In the genomic region with DNA sequence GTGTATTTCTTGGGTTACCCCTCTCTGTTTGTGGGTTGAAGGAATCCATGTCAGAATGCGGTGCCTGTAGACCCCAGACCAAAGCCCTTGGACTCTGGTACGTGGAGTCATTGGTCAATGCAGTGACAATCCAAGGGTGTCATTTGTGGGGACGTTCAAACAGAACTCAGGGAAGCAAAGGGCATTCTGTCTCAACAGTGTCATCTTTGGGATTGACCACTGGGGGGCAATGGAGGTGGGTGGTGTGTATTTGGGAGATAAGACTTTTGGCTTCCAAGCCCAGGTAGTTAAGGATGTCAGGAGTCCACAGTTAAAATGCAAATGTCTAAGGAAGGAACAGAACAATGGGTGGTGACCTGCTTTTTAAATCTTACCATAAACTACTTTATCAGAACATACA, we compare ENCODE assay signal across 9 cellular contexts. TPM values are rescaled to one million over a fixed set of nuclear protein-coding genes. Genes with fewer than 3 reads are reported as not detected.
A peak's percentile ranks its signal among the peaks of the same experiment; 100 is the strongest.
DNase-seq lines count a peak whose midpoint lies in the region; ATAC-seq, FAIRE-seq and TF ChIP-seq lines count a peak whose summit lies in the region.
"Had no signal": no experiment of that assay in that cellular context is flagged by ENCODE, and none has a peak within 500 bp of the region (broad histone marks: within the 10 kb centered on the region; RNA-seq: fewer than 3 reads in every experiment).

No MANE protein-coding gene starts in this region.

- no peak overlapping the region for H2AFZ ChIP-seq in K562 (ENCODE audit: low read depth, low read length)

- no TSS peak for BruUV-seq in K562 (replicated peaks; lab: Mats Ljungman, UMichigan)

- H3K9me3 ChIP-seq in K562 (replicated peaks; ENCODE audit: control insufficient read depth, insufficient read depth, low read depth, low read length): no peaks in the 10 kb centered on the region
- H3K9me3 ChIP-seq in gastrocnemius medialis: no peaks in the 10 kb centered on the region
- H3K9me3 ChIP-seq in esophagus squamous epithelium: no peaks in the 10 kb centered on the region

- no peak overlapping the region for H3K27ac Mint-ChIP-seq in nephron progenitor cell

- H3K4me2 ChIP-seq in K562 (ENCODE audit: insufficient read depth, low read length): no peak overlapping the region

- no peaks in the 10 kb centered on the region for H3K9me1 ChIP-seq in K562 (ENCODE audit: control insufficient read depth, insufficient read depth, low read length)

- intact Hi-C loops in K562 (cut with micrococcal nuclease) (loop anchor here (5.0 kb wide), 3 partner anchors 266 to 536 kb away; a partner anchor contains a TSS), gastrocnemius medialis (cut with DNase I; ENCODE audit: low total_unique reads) (no loop called here), esophagus squamous epithelium (cut with DNase I) (no loop called here)

- peak; percentile 57 for TF ChIP-seq CTCF in GM12872 (IDR thresholded peaks at IDR 0.05; ENCODE audit: insufficient read depth, low read depth, low read length)
- TF ChIP-seq CTCF in K562 (IDR thresholded peaks at IDR 0.05 in 2 of 3, conservative IDR thresholded peaks at IDR 0.05 in 1 of 3; ENCODE audit: insufficient read depth in 2 of 3, low read depth in 1 of 3, low read length in 3 of 3): peak; percentile 32 to 50 (median 40); a peak in 5 of 6 replicates
- TF ChIP-seq CTCF in nephron progenitor cell (IDR thresholded peaks at IDR 0.05): peak; percentile 32
- no peak for TF ChIP-seq CTCF in gastrocnemius medialis (IDR thresholded peaks at IDR 0.05 in 4 of 5, conservative IDR thresholded peaks at IDR 0.05 in 1 of 5)
- TF ChIP-seq CTCF in esophagus squamous epithelium (IDR thresholded peaks at IDR 0.05): no peak

- FAIRE-seq in K562 (lab: Jason Lieb, UNC): no peak

- peak in 1 of 2 experiments; percentile 36; a peak in 2 of 4 replicates for TF ChIP-seq RAD21 in K562 (CRISPR knock-in tag; conservative IDR thresholded peaks at IDR 0.05 in 1 of 2, IDR thresholded peaks at IDR 0.05 in 1 of 2)

- H3K27ac ChIP-seq in K562 (ENCODE audit: extremely low read depth, low read depth, low read length) (no peak overlapping the region), gastrocnemius medialis (no peak overlapping the region), esophagus squamous epithelium (no peak overlapping the region)

- peaks cover 0 to 6% of the 10 kb centered on the region in 2 experiments; a peak in 2 of 5 replicates for H3K4me1 ChIP-seq in K562 (replicated peaks in 1 of 2; ENCODE audit: control insufficient read depth in 2 of 2, insufficient read depth in 2 of 2, low read length in 2 of 2)
- H3K4me1 ChIP-seq in gastrocnemius medialis: peaks cover 0 to 4% of the 10 kb centered on the region in 2 donors
- peaks cover 0 to 9% (median 0%) of the 10 kb centered on the region in 3 donors for H3K4me1 ChIP-seq in esophagus squamous epithelium

- H3K9me3 Mint-ChIP-seq in nephron progenitor cell: peaks cover 17% of the 10 kb centered on the region

- peak overlapping the region; percentile 82 for H3K4me3 Mint-ChIP-seq in nephron progenitor cell

- H3K27me3 ChIP-seq in K562 (ENCODE audit: control insufficient read depth in 2 of 2, insufficient read depth in 2 of 2, low read length in 2 of 2) (0 out of 5 replicates have a peak, but pooled peaks cover 0 to 5% of the 10 kb centered on the region in 2 experiments), gastrocnemius medialis (peaks cover 2 to 15% (median 14%) of the 10 kb centered on the region in 3 donors), esophagus squamous epithelium (peaks cover 0 to 39% (median 0%) of the 10 kb centered on the region in 4 donors)

- H3K4me3 ChIP-seq in K562: no peak overlapping the region
- H3K4me3 ChIP-seq in gastrocnemius medialis: no peak overlapping the region
- no peak overlapping the region for H3K4me3 ChIP-seq in esophagus squamous epithelium

- DNase-seq in NAMALWA (ENCODE audit: low spot score) (peak; percentile 5), K562 (ENCODE audit: extremely low read depth in 1 of 4, low spot score in 3 of 4) (peak; percentile 20 to 31 (median 26)), nephron progenitor cell (peak; percentile 16), gastrocnemius medialis (no peak), esophagus squamous epithelium (lab: John Stamatoyannopoulos, UW) (no peak)
- DNase-seq: T-helper 9 cell had no signal

- 0% methylated on average over 3 of the region's 3 CpGs for WGBS in K562 (ENCODE audit: insufficient coverage, low coverage, missing lambda C conversion rate)
- 21 to 24% methylated on average over 3 of the region's 3 CpGs for WGBS in esophagus squamous epithelium, 2 donors

- TF ChIP-seq POLR2A in K562 (conservative IDR thresholded peaks at IDR 0.05): no peak
- TF ChIP-seq POLR2A in gastrocnemius medialis (IDR thresholded peaks at IDR 0.05): no peak
- no peak for TF ChIP-seq POLR2A in esophagus squamous epithelium (IDR thresholded peaks at IDR 0.05)

- TF ChIP-seq EP300 in K562 (IDR thresholded peaks at IDR 0.05; ENCODE audit: low read length): no peak

- CTCF ChIA-PET in K562 (lab: Yijun Ruan, JAX; ENCODE audit: low intra/inter-chr PET ratio): no interaction called here

- peaks cover 55% of the 10 kb centered on the region for H3K27me3 Mint-ChIP-seq in nephron progenitor cell (ENCODE audit: low read depth, poor library complexity)

- in situ Hi-C loops in K562 (cut with MboI): no loop called here
- in situ Hi-C loops in gastrocnemius medialis (cut with MboI; ENCODE audit: low sequenced_read_pairs in 4 of 4): no loop called here

- H3K4me1 Mint-ChIP-seq in nephron progenitor cell: peaks cover 11% of the 10 kb centered on the region

- no peak overlapping the region for H3K9ac ChIP-seq in K562 (ENCODE audit: insufficient read depth in 1 of 2, low read depth in 2 of 2, low read length in 2 of 2)

- no peaks in the 10 kb centered on the region for H3K36me3 ChIP-seq in K562 (ENCODE audit: control insufficient read depth, insufficient read depth, low read length)
- no peaks in the 10 kb centered on the region for H3K36me3 ChIP-seq in gastrocnemius medialis
- no peaks in the 10 kb centered on the region for H3K36me3 ChIP-seq in esophagus squamous epithelium

- POLR2A ChIA-PET in K562 (lab: Yijun Ruan, JAX): no interaction called here

- peak; percentile 80 for ATAC-seq in K562
- ATAC-seq in gastrocnemius medialis: no peak
- no peak for ATAC-seq in HG03460 (IDR thresholded peaks at IDR 0.05; ENCODE audit: unreplicated experiment)

- H3K36me3 Mint-ChIP-seq in nephron progenitor cell (ENCODE audit: low read depth): no peaks in the 10 kb centered on the region

- no peaks in the 10 kb centered on the region for H4K20me1 ChIP-seq in K562 (replicated peaks; ENCODE audit: control insufficient read depth, insufficient read depth, low read length)

- H3K79me2 ChIP-seq in K562 (ENCODE audit: control insufficient read depth, insufficient read depth, low read length): no peaks in the 10 kb centered on the region

TF ChIP-seq in K562, 482 proteins besides CTCF, POLR2A, EP300 and RAD21 (continues in another document):
- TF ChIP-seq, protein P1, sequence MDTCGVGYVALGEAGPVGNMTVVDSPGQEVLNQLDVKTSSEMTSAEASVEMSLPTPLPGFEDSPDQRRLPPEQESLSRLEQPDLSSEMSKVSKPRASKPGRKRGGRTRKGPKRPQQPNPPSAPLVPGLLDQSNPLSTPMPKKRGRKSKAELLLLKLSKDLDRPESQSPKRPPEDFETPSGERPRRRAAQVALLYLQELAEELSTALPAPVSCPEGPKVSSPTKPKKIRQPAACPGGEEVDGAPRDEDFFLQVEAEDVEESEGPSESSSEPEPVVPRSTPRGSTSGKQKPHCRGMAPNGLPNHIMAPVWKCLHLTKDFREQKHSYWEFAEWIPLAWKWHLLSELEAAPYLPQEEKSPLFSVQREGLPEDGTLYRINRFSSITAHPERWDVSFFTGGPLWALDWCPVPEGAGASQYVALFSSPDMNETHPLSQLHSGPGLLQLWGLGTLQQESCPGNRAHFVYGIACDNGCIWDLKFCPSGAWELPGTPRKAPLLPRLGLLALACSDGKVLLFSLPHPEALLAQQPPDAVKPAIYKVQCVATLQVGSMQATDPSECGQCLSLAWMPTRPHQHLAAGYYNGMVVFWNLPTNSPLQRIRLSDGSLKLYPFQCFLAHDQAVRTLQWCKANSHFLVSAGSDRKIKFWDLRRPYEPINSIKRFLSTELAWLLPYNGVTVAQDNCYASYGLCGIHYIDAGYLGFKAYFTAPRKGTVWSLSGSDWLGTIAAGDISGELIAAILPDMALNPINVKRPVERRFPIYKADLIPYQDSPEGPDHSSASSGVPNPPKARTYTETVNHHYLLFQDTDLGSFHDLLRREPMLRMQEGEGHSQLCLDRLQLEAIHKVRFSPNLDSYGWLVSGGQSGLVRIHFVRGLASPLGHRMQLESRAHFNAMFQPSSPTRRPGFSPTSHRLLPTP (IDR thresholded peaks at IDR 0.05; ENCODE audit: borderline replicate concordance, extremely low read depth, insufficient read length): no peak
- TF ChIP-seq CBX5 (IDR thresholded peaks at IDR 0.05; ENCODE audit: borderline replicate concordance, low read depth) (no peak), ELF1 (tag; IDR thresholded peaks at IDR 0.05) (no peak), KLF6 (CRISPR knock-in tag; IDR thresholded peaks at IDR 0.05; ENCODE audit: borderline replicate concordance) (no peak), MED1 (CRISPR knock-in tag; IDR thresholded peaks at IDR 0.05; ENCODE audit: borderline replicate concordance) (no peak), GATA2 (CRISPR knock-in tag; IDR thresholded peaks at IDR 0.05) (no peak), SMAD1 (IDR thresholded peaks at IDR 0.05; ENCODE audit: low read depth, low read length, partially characterized antibody) (no peak), SMC3 (conservative IDR thresholded peaks at IDR 0.05; ENCODE audit: insufficient read depth, low read depth, low read length) (no peak)

RNA-seq across cellular contexts. Expression of a gene that starts 54.6 kb away (rescaled TPM):
- not detected in 2 replicates for total RNA-seq in K562 (2011; cell fraction: chromatin; rRNA removed; ENCODE audit: low replicate concordance)
- not detected in 2 replicates for total RNA-seq in K562 (2011; cell fraction: nucleolus; rRNA removed)
- not detected in 2 replicates for total RNA-seq in K562 (2011; cell fraction: nucleoplasm; rRNA removed)
- total RNA-seq in K562 (2014; rRNA removed): not detected in 2 replicates
- total RNA-seq in K562 (2014; rRNA removed; fragmentation: Illumina TruSeq; extraction: Trizol): not detected in 2 replicates
- not detected in 2 replicates for total RNA-seq in K562 (2015; rRNA removed; fragmentation: Illumina TruSeq; extraction: Trizol)
- total RNA-seq in K562 (2021): not detected in 2 replicates
- polyA plus RNA-seq in K562 (2011; rRNA removed): not detected in 2 replicates
- polyA plus RNA-seq in K562 (2011; cell fraction: cytosol; rRNA removed): not detected in 2 replicates
- not detected in 2 replicates for polyA plus RNA-seq in K562 (2011; cell fraction: nucleus; rRNA removed)
- not detected in 2 replicates for polyA plus RNA-seq in K562 (2012)
- polyA plus RNA-seq in K562 (2014; fragmentation: Illumina TruSeq; extraction: Trizol): not detected in 2 replicates
- polyA plus RNA-seq in K562 (2014; fragmentation: Nextera tagmentation; extraction: Ambion mirVana): not detected
- not detected in 2 replicates for polyA plus RNA-seq in K562 (2014; rRNA removed)
- polyA minus RNA-seq in K562 (2011; rRNA and poly(A)+ RNA removed): not detected in 2 replicates
- polyA minus RNA-seq in K562 (2011; cell fraction: cytosol; rRNA and poly(A)+ RNA removed): not detected in 2 replicates
- polyA minus RNA-seq in K562 (2011; cell fraction: nucleus; rRNA and poly(A)+ RNA removed): not detected in 2 replicates
- not detected for total RNA-seq in gastrocnemius medialis
- total RNA-seq in esophagus squamous epithelium: not detected
- total RNA-seq: fibroblast of lung had no signal
- polyA plus RNA-seq: fibroblast of lung had no signal

Comparison
In these comparisons a context has a peak if more than half of its experiments do, and no peak if none do; other contexts are left out.
1. CTCF ChIP-seq: peak in GM12872 (single experiment), K562 (3 of 3) and nephron progenitor cell (single experiment); none in gastrocnemius medialis (0 of 5) and esophagus squamous epithelium (0 of 6).
2. DNase-seq: peak in NAMALWA (single experiment), K562 (4 of 4) and nephron progenitor cell (single experiment); none in gastrocnemius medialis (0 of 2) and esophagus squamous epithelium (single experiment).